26 cellular contexts compared by ENCODE assay signal in genomic region chr10:120460191-120460590, GRCh38. TPM values are rescaled to one million over a fixed set of nuclear protein-coding genes. Genes with fewer than 3 reads are reported as not detected.
DNase-seq lines count a peak whose midpoint lies in the region; ATAC-seq and TF ChIP-seq lines count a peak whose summit lies in the region.
"Had no signal": no experiment of that assay in that cellular context is flagged by ENCODE, and none has a peak within 500 bp of the region (broad histone marks: within the 10 kb centered on the region; RNA-seq: fewer than 3 reads in every experiment).

No MANE protein-coding gene starts in this region.

- in situ Hi-C loops in Caki2 (cut with HindIII; ENCODE audit: low pct_unique_long_range_greater_than_20kb, low sequenced_read_pairs) = no loop called here

- H3K4me1 Mint-ChIP-seq in stimulated activated naive CD8-positive, alpha-beta T cell treated with anti-CD3 and anti-CD28 coated beads, Interleukin-15, amount 100 ng/mL, for 72 hours = peaks cover 4% of the 10 kb centered on the region

- peaks cover 10% of the 10 kb centered on the region for H3K79me1 ChIP-seq in trophoblast cell (ENCODE audit: low read length)

- H3K36me3 ChIP-seq in RWPE2 (ENCODE audit: low read depth) (no peaks in the 10 kb centered on the region), trophoblast cell (ENCODE audit: control insufficient read depth in 1 of 2, insufficient read depth in 2 of 2, low read length in 2 of 2) (no peaks in the 10 kb centered on the region)
- H3K36me3 ChIP-seq: BLaER1 treated with 17β-estradiol and CSF1 and Interleukin-3, amounts not matched to agents 10 nM and 100 nM; esophagus squamous epithelium had no signal

- DNase-seq in Caki2 (ENCODE audit: low read depth) = peak; percentile 17
- no peak for DNase-seq in RWPE2 (ENCODE audit: low spot score)
- DNase-seq in choroid plexus epithelial cell (ENCODE audit: low read depth) = peak; percentile 52
- DNase-seq in trophoblast cell = no peak
- no peak for DNase-seq in islet precursor cell
- no peak for DNase-seq in germinal center (ENCODE audit: low spot score)
- no peak for DNase-seq in stimulated activated naive CD8-positive, alpha-beta T cell treated with anti-CD3 and anti-CD28 coated beads, Interleukin-15, amount 100 ng/mL, for 72 hours
- DNase-seq: activated CD4-positive, alpha-beta T cell treated with anti-CD3 and anti-CD28 coated beads, Interleukin-2, amount 10 ng/mL, durations not matched to agents 7 days and 5 days; activated naive CD4-positive, alpha-beta T cell treated with anti-CD3 and anti-CD28 coated beads for 36 hours; amygdala; DMS53; esophagus squamous epithelium; GF-D8; Karpas-422; naive thymus-derived CD4-positive, alpha-beta T cell; NCI-H1436 treated with DMSO at 0.1 percent for 48 hours; NCI-H446; NCI-H82; psoas muscle had no signal

- no peak overlapping the region for H3K9ac ChIP-seq in trophoblast cell (ENCODE audit: low read length)
- H3K9ac ChIP-seq: BLaER1 treated with 17β-estradiol and CSF1 and Interleukin-3, amounts not matched to agents 10 nM and 100 nM had no signal

- no peak overlapping the region for H3K23ac ChIP-seq in trophoblast cell (ENCODE audit: low read length)

- H3K4me3 Mint-ChIP-seq in stimulated activated naive CD8-positive, alpha-beta T cell treated with anti-CD3 and anti-CD28 coated beads, Interleukin-15, amount 100 ng/mL, for 72 hours = no peak overlapping the region
- H3K4me3 Mint-ChIP-seq: activated CD4-positive, alpha-beta T cell treated with anti-CD3 and anti-CD28 coated beads, Interleukin-2, amount 10 ng/mL, durations not matched to agents 7 days and 5 days; activated naive CD4-positive, alpha-beta T cell treated with anti-CD3 and anti-CD28 coated beads for 36 hours; mesothelial cell of epicardium; naive thymus-derived CD4-positive, alpha-beta T cell; stimulated activated naive CD8-positive, alpha-beta T cell treated with anti-CD3 and anti-CD28 coated beads, Interleukin-15, Interleukin-2, amounts not matched to agents 100 ng/mL and 50 ng/mL, for 24 hours had no signal

- H3K79me2 ChIP-seq in trophoblast cell (ENCODE audit: control insufficient read depth, insufficient read depth, low read length, poor library complexity) = peaks cover 2% of the 10 kb centered on the region
- H3K79me2 ChIP-seq: hepatocyte had no signal

- H3K18ac ChIP-seq in trophoblast cell (ENCODE audit: low read length) = no peak overlapping the region

- peak overlapping the region; percentile 4 for H2BK5ac ChIP-seq in trophoblast cell (ENCODE audit: low read depth, low read length, poor library complexity)

- H2BK12ac ChIP-seq in trophoblast cell (ENCODE audit: low read length) = no peak overlapping the region

- TF ChIP-seq CTCF in RWPE2 (IDR thresholded peaks at IDR 0.05; ENCODE audit: poor library complexity, severe bottlenecking) (no peak), choroid plexus epithelial cell (conservative IDR thresholded peaks at IDR 0.05; ENCODE audit: low read depth, low read length) (no peak)

- no peak overlapping the region for H3K27ac Mint-ChIP-seq in stimulated activated naive CD8-positive, alpha-beta T cell treated with anti-CD3 and anti-CD28 coated beads, Interleukin-15, amount 100 ng/mL, for 72 hours
- H3K27ac Mint-ChIP-seq: activated CD4-positive, alpha-beta T cell treated with anti-CD3 and anti-CD28 coated beads, Interleukin-2, amount 10 ng/mL, durations not matched to agents 7 days and 5 days; activated naive CD4-positive, alpha-beta T cell treated with anti-CD3 and anti-CD28 coated beads for 36 hours; mesothelial cell of epicardium; naive thymus-derived CD4-positive, alpha-beta T cell; stimulated activated naive CD8-positive, alpha-beta T cell treated with anti-CD3 and anti-CD28 coated beads, Interleukin-15, Interleukin-2, amounts not matched to agents 100 ng/mL and 50 ng/mL, for 24 hours had no signal

- no peak overlapping the region for H2BK120ac ChIP-seq in trophoblast cell (ENCODE audit: insufficient read depth, low read length, poor library complexity)

- H3K9me3 ChIP-seq in RWPE2 (ENCODE audit: severe bottlenecking) = no peaks in the 10 kb centered on the region
- H3K9me3 ChIP-seq in trophoblast cell (ENCODE audit: insufficient read depth, low read depth, low read length) = peaks cover 2% of the 10 kb centered on the region
- H3K9me3 ChIP-seq: esophagus squamous epithelium, psoas muscle had no signal

- H3K27me3 ChIP-seq in RWPE2 (ENCODE audit: insufficient read depth, poor library complexity, severe bottlenecking) = peaks cover 4% of the 10 kb centered on the region
- H3K27me3 ChIP-seq in trophoblast cell (ENCODE audit: insufficient read depth, low read length) = peaks cover 12% of the 10 kb centered on the region
- H3K27me3 ChIP-seq: BLaER1 treated with 17β-estradiol and CSF1 and Interleukin-3, amounts not matched to agents 10 nM and 100 nM had no signal

- no CpG with 5 or more reads among the region's 1 CpG for WGBS in trophoblast cell (ENCODE audit: extremely low coverage, insufficient coverage, insufficient read length)

- no peak overlapping the region for H4K8ac ChIP-seq in trophoblast cell (ENCODE audit: low read depth, low read length)

- H4K91ac ChIP-seq in trophoblast cell (ENCODE audit: low read depth, low read length) = no peak overlapping the region

- no peak overlapping the region for H4K12ac ChIP-seq in trophoblast cell (ENCODE audit: low read depth, low read length)

- H3K4me1 ChIP-seq in RWPE2 (ENCODE audit: insufficient read depth, poor library complexity, severe bottlenecking) (peaks cover 11% of the 10 kb centered on the region), trophoblast cell (ENCODE audit: control insufficient read depth in 1 of 2, insufficient read depth in 2 of 2, low read length in 2 of 2) (peaks cover 18 to 25% of the 10 kb centered on the region in 2 experiments)
- H3K4me1 ChIP-seq: psoas muscle had no signal

- H3K4me2 ChIP-seq in trophoblast cell (ENCODE audit: low read length) = no peak overlapping the region
- H3K4me2 ChIP-seq: BLaER1 treated with 17β-estradiol and CSF1 and Interleukin-3, amounts not matched to agents 10 nM and 100 nM; hepatocyte had no signal

- H2AFZ ChIP-seq in trophoblast cell (ENCODE audit: insufficient read depth, low read length, poor library complexity) = no peak overlapping the region
- H2AFZ ChIP-seq: hepatocyte had no signal

- no peak overlapping the region for H3K4me3 ChIP-seq in RWPE2 (ENCODE audit: severe bottlenecking)
- H3K4me3 ChIP-seq in choroid plexus epithelial cell (ENCODE audit: low read depth, low read length) = no peak overlapping the region
- no peak overlapping the region for H3K4me3 ChIP-seq in trophoblast cell (ENCODE audit: low read depth, low read length)
- H3K4me3 ChIP-seq: BLaER1 treated with 17β-estradiol and CSF1 and Interleukin-3, amounts not matched to agents 10 nM and 100 nM; esophagus squamous epithelium; hepatocyte; psoas muscle had no signal

- H3K4ac ChIP-seq in trophoblast cell (ENCODE audit: low read depth, low read length) = no peak overlapping the region

- H3K27me3 Mint-ChIP-seq in stimulated activated naive CD8-positive, alpha-beta T cell treated with anti-CD3 and anti-CD28 coated beads, Interleukin-15, amount 100 ng/mL, for 72 hours = peaks cover 41% of the 10 kb centered on the region

- no peaks in the 10 kb centered on the region for H3K9me3 Mint-ChIP-seq in stimulated activated naive CD8-positive, alpha-beta T cell treated with anti-CD3 and anti-CD28 coated beads, Interleukin-15, amount 100 ng/mL, for 72 hours
- H3K9me3 Mint-ChIP-seq: activated CD4-positive, alpha-beta T cell treated with anti-CD3 and anti-CD28 coated beads, Interleukin-2, amount 10 ng/mL, durations not matched to agents 7 days and 5 days; activated naive CD4-positive, alpha-beta T cell treated with anti-CD3 and anti-CD28 coated beads for 36 hours; mesothelial cell of epicardium; stimulated activated naive CD8-positive, alpha-beta T cell treated with anti-CD3 and anti-CD28 coated beads, Interleukin-15, Interleukin-2, amounts not matched to agents 100 ng/mL and 50 ng/mL, for 24 hours had no signal

- ATAC-seq in RWPE2 (ENCODE audit: low read depth) (no peak), GM19328 (IDR thresholded peaks at IDR 0.05; ENCODE audit: unreplicated experiment) (no peak)
- ATAC-seq in stimulated activated naive CD8-positive, alpha-beta T cell treated with anti-CD3 and anti-CD28 coated beads, Interleukin-15, amount 100 ng/mL, for 72 hours = no peak
- ATAC-seq: left lobe of liver; naive thymus-derived CD4-positive, alpha-beta T cell; psoas muscle had no signal

- peak overlapping the region; percentile 50 for H3K27ac ChIP-seq in RWPE2 (ENCODE audit: poor library complexity, severe bottlenecking)
- peak overlapping the region; percentile 42 for H3K27ac ChIP-seq in trophoblast cell (ENCODE audit: low read depth, low read length)
- H3K27ac ChIP-seq: BLaER1 treated with 17β-estradiol and CSF1 and Interleukin-3, amounts not matched to agents 10 nM and 100 nM; esophagus squamous epithelium; hepatocyte; psoas muscle had no signal

- H2AK5ac ChIP-seq in trophoblast cell (ENCODE audit: low read length) = no peak overlapping the region

- H3K14ac ChIP-seq in trophoblast cell (ENCODE audit: low read length) = no peak overlapping the region

RNA-seq across cellular contexts. Expression of gene PLPP4, which starts 3.2 kb away (rescaled TPM):
- total RNA-seq in Caki2 (2014; rRNA removed; shearing (Covaris generic); ENCODE audit: low replicate concordance) = 6.8 and 6.9 TPM in 2 replicates
- polyA plus RNA-seq in trophoblast cell (2013) = 3.8 and 4.7 TPM in 2 replicates
- total RNA-seq: activated CD4-positive, alpha-beta T cell treated with anti-CD3 and anti-CD28 coated beads, Interleukin-2, amount 10 ng/mL, durations not matched to agents 7 days and 5 days; activated naive CD4-positive, alpha-beta T cell treated with anti-CD3 and anti-CD28 coated beads for 36 hours; naive thymus-derived CD4-positive, alpha-beta T cell; psoas muscle; T-helper 2 cell treated with Interferon-gamma antibody and Interleukin-4, amounts not matched to agents 100 ng/mL and 5 ng/mL, for 36 hours had no signal
- polyA plus RNA-seq: naive thymus-derived CD4-positive, alpha-beta T cell; psoas muscle had no signal

Comparison
In these comparisons a context has a peak if more than half of its experiments do, and no peak if none do; other contexts are left out.
1. DNase-seq: peak in Caki2 (single experiment) and choroid plexus epithelial cell (single experiment); none in RWPE2 (single experiment), trophoblast cell (0 of 2), islet precursor cell (single experiment), germinal center (single experiment) and stimulated activated naive CD8-positive, alpha-beta T cell treated with anti-CD3 and anti-CD28 coated beads, Interleukin-15, amount 100 ng/mL, for 72 hours (0 of 2).